ENCODE assay signal across 9 cellular contexts in genomic region chr17:31392002-31392855, GRCh38. TPM values are rescaled to one million over a fixed set of nuclear protein-coding genes. Genes with fewer than 3 reads are reported as not detected.
DNase-seq lines count a peak whose midpoint lies in the region; ATAC-seq and TF ChIP-seq lines count a peak whose summit lies in the region.
"Had no signal": no experiment of that assay in that cellular context is flagged by ENCODE, and none has a peak within 500 bp of the region (broad histone marks: within the 10 kb centered on the region; RNA-seq: fewer than 3 reads in every experiment).

No MANE protein-coding gene starts in this region.

- CTCF ChIA-PET in MCF 10A (lab: Yijun Ruan, JAX): interaction anchor here (0.5 kb wide), 1 partner anchor 40 kb away, joined by 6 read pairs; no protein-coding TSS in a partner anchor

- peaks cover 0 to 5% of the 10 kb centered on the region in 2 donors for H3K4me1 ChIP-seq in breast epithelium
- peaks cover 4 to 6% of the 10 kb centered on the region in 2 donors for H3K4me1 ChIP-seq in ascending aorta

- no peak overlapping the region for H3K4me3 Mint-ChIP-seq in MCF 10A (ENCODE audit: unreplicated experiment)
- peak overlapping the region; percentile 75 for H3K4me3 Mint-ChIP-seq in memory B cell
- H3K4me3 Mint-ChIP-seq in type B pancreatic cell: peak overlapping the region; percentile 74

- intact Hi-C loops in breast epithelium (cut with DNase I; ENCODE audit: low total_unique reads) (no loop called here), MCF 10A (cut with micrococcal nuclease) (no loop called here), ascending aorta (cut with DNase I) (no loop called here)

- no peak for TF ChIP-seq CTCF in breast epithelium (IDR thresholded peaks at IDR 0.05)
- TF ChIP-seq CTCF in MCF 10A (IDR thresholded peaks at IDR 0.05; ENCODE audit: unreplicated experiment): no peak
- TF ChIP-seq CTCF in ascending aorta (IDR thresholded peaks at IDR 0.05): no peak
- TF ChIP-seq CTCF in type B pancreatic cell (conservative IDR thresholded peaks at IDR 0.05): no peak

- H3K36me3 Mint-ChIP-seq in MCF 10A (ENCODE audit: insufficient read depth, unreplicated experiment) (peaks cover 7% of the 10 kb centered on the region), memory B cell (no peaks in the 10 kb centered on the region), type B pancreatic cell (no peaks in the 10 kb centered on the region)

- H3K27ac Mint-ChIP-seq in MCF 10A (ENCODE audit: low read depth, unreplicated experiment) (no peak overlapping the region), memory B cell (no peak overlapping the region), type B pancreatic cell (no peak overlapping the region)

- no peak overlapping the region for H3K27ac ChIP-seq in breast epithelium
- H3K27ac ChIP-seq in ascending aorta: no peak overlapping the region
- H3K27ac ChIP-seq: KMS-11 had no signal

- no TSS peak for BruUV-seq in MCF 10A (replicated peaks; lab: Mats Ljungman, UMichigan)

- H3K4me1 Mint-ChIP-seq in MCF 10A (ENCODE audit: insufficient read depth, unreplicated experiment): no peaks in the 10 kb centered on the region
- peaks cover 11% of the 10 kb centered on the region for H3K4me1 Mint-ChIP-seq in memory B cell
- H3K4me1 Mint-ChIP-seq in type B pancreatic cell (ENCODE audit: unreplicated experiment): peaks cover 11% of the 10 kb centered on the region

- POLR2A ChIA-PET in MCF 10A (lab: Yijun Ruan, JAX): no interaction called here

- peak overlapping the region; percentile 49 to 71 (median 56) for H3K4me3 ChIP-seq in breast epithelium
- H3K4me3 ChIP-seq in ascending aorta: peak overlapping the region; percentile 38 to 51

- H3K36me3 ChIP-seq in breast epithelium (no peaks in the 10 kb centered on the region), ascending aorta (no peaks in the 10 kb centered on the region)

- no peak for DNase-seq in breast epithelium (ENCODE audit: low spot score in 2 of 2)
- no peak for DNase-seq in MCF 10A (ENCODE audit: unreplicated experiment)
- DNase-seq in ascending aorta (ENCODE audit: low spot score in 2 of 2): no peak
- no peak for DNase-seq in memory B cell (ENCODE audit: low spot score in 2 of 2)
- DNase-seq in type B pancreatic cell (ENCODE audit: extremely low spot score, unreplicated experiment): peak; percentile 71
- DNase-seq in effector CD4-positive, alpha-beta T cell: no peak
- no peak for DNase-seq in SW480 (ENCODE audit: low spot score)

- peaks cover 3 to 43% of the 10 kb centered on the region in 2 donors for H3K27me3 ChIP-seq in breast epithelium
- H3K27me3 ChIP-seq in ascending aorta: peaks cover 7% of the 10 kb centered on the region

- H3K9me3 Mint-ChIP-seq in MCF 10A (ENCODE audit: unreplicated experiment) (no peaks in the 10 kb centered on the region), memory B cell (no peaks in the 10 kb centered on the region), type B pancreatic cell (no peaks in the 10 kb centered on the region)

- peak; percentile 27 for ATAC-seq in memory B cell (ENCODE audit: low read depth)
- no peak for ATAC-seq in GM18517 (IDR thresholded peaks at IDR 0.05; ENCODE audit: unreplicated experiment)

- H3K9me3 ChIP-seq in breast epithelium (no peaks in the 10 kb centered on the region), ascending aorta (no peaks in the 10 kb centered on the region)

- peaks cover 12% of the 10 kb centered on the region for H3K27me3 Mint-ChIP-seq in MCF 10A (ENCODE audit: insufficient read depth, unreplicated experiment)
- peaks cover 21% of the 10 kb centered on the region for H3K27me3 Mint-ChIP-seq in memory B cell
- peaks cover 66% of the 10 kb centered on the region for H3K27me3 Mint-ChIP-seq in type B pancreatic cell

- no peak for TF ChIP-seq POLR2A in breast epithelium (IDR thresholded peaks at IDR 0.05)

RNA-seq across cellular contexts. Expression of gene RAB11FIP4, which starts 0.8 kb away (rescaled TPM):
- total RNA-seq in breast epithelium (10 to 100 TPM in 2 of 3 donors, 1 to 10 TPM in 1; 1.9 to 18.7 (median 11.8) TPM), MCF 10A (2022) (2.8 and 3.7 TPM in 2 replicates), ascending aorta (0.85 TPM), type B pancreatic cell (ENCODE audit: low replicate concordance) (32.4 and 44.7 TPM in 2 replicates)
